ENCODE assay signal across 12 cellular contexts in genomic region chr12:18998343-18999270, GRCh38.
DNase-seq lines count a peak whose midpoint lies in the region; ATAC-seq, FAIRE-seq and TF ChIP-seq lines count a peak whose summit lies in the region.
"Had no signal": no experiment of that assay in that cellular context is flagged by ENCODE, and none has a peak within 500 bp of the region (broad histone marks: within the 10 kb centered on the region; RNA-seq: fewer than 3 reads in every experiment).

No MANE protein-coding gene starts in this region.

- H3K36me3 Mint-ChIP-seq in astrocyte (ENCODE audit: low read depth, unreplicated experiment): no peaks in the 10 kb centered on the region

- no peaks in the 10 kb centered on the region for H3K4me1 Mint-ChIP-seq in astrocyte (ENCODE audit: low read depth, unreplicated experiment)

- peak overlapping the region; percentile 78 for H3K27ac ChIP-seq in astrocyte (ENCODE audit: low read depth, low read length)

- no peak overlapping the region for H2AFZ ChIP-seq in astrocyte (ENCODE audit: low read depth, low read length)

- DNase-seq in AG09309 (ENCODE audit: low read depth) (peak; percentile 31), HT1080 (ENCODE audit: low read depth) (peak; percentile 88), astrocyte (ENCODE audit: low read depth) (peak; percentile 89), left kidney (ENCODE audit: low read depth, low spot score) (peak; percentile 22), DMS153 (lab: John Stamatoyannopoulos, UW) (no peak), H7 (no peak)
- DNase-seq in activated T-cell treated with anti-CD3 and anti-CD28 coated beads, Interleukin-2, amount 50 U/mL, for 1 hour: no peak
- DNase-seq: activated T-cell treated with anti-CD3 and anti-CD28 coated beads, Interleukin-2, amount 50 U/mL, for 4 hours; effector memory CD8-positive, alpha-beta T cell had no signal

- H4K20me1 ChIP-seq in astrocyte (ENCODE audit: insufficient read depth, low read length): no peaks in the 10 kb centered on the region

- no peak for ATAC-seq in HG02763 (IDR thresholded peaks at IDR 0.05; ENCODE audit: unreplicated experiment)
- ATAC-seq: activated T-cell treated with anti-CD3 and anti-CD28 coated beads, Interleukin-2, amount 50 U/mL, for 4 hours; effector memory CD8-positive, alpha-beta T cell had no signal

- no peak overlapping the region for H3K27ac Mint-ChIP-seq in astrocyte (ENCODE audit: unreplicated experiment)
- H3K27ac Mint-ChIP-seq: effector memory CD8-positive, alpha-beta T cell; T-helper 1 cell treated with Interleukin-12 subunit alpha and Interleukin-12 subunit beta and Interleukin-4 antibody, amounts not matched to agents 30 μg/mL and 1 μg/mL, for 36 hours had no signal

- no peaks in the 10 kb centered on the region for H3K36me3 ChIP-seq in astrocyte (ENCODE audit: insufficient read depth, low read length)
- H3K36me3 ChIP-seq in H7 (replicated peaks; ENCODE audit: control insufficient read depth, insufficient read depth, low read length): no peaks in the 10 kb centered on the region

- no peaks in the 10 kb centered on the region for H3K27me3 ChIP-seq in astrocyte (ENCODE audit: insufficient read depth, low read length)
- no peaks in the 10 kb centered on the region for H3K27me3 ChIP-seq in H7 (ENCODE audit: control insufficient read depth, insufficient read depth, low read length)

- FAIRE-seq in astrocyte (lab: Jason Lieb, UNC): peak; percentile 60
- FAIRE-seq: D721Med had no signal

- H3K4me1 ChIP-seq in astrocyte (ENCODE audit: insufficient read depth, low read length): peaks cover 15% of the 10 kb centered on the region

- H3K9me3 ChIP-seq in astrocyte (ENCODE audit: insufficient read depth, low read depth, low read length): no peaks in the 10 kb centered on the region

- peak overlapping the region; percentile 46 for H3K9ac ChIP-seq in astrocyte (ENCODE audit: low read length)

- no peak overlapping the region for H3K4me3 ChIP-seq in AG09309 (ENCODE audit: control insufficient read depth, low read depth, low read length)
- H3K4me3 ChIP-seq in astrocyte (ENCODE audit: insufficient read depth, low read depth, low read length): no peak overlapping the region
- no peak overlapping the region for H3K4me3 ChIP-seq in H7 (ENCODE audit: insufficient read depth, low read depth, low read length)

- TF ChIP-seq CTCF in AG09309 (IDR thresholded peaks at IDR 0.05; ENCODE audit: control insufficient read depth, insufficient read depth, low read depth, low read length, missing control alignments): no peak
- TF ChIP-seq CTCF in astrocyte (IDR thresholded peaks at IDR 0.05; ENCODE audit: insufficient read depth, low read depth, low read length): no peak

- peaks cover 1% of the 10 kb centered on the region for H3K9me3 Mint-ChIP-seq in astrocyte (ENCODE audit: unreplicated experiment)
- H3K9me3 Mint-ChIP-seq: activated T-cell treated with anti-CD3 and anti-CD28 coated beads, Interleukin-2, amount 50 U/mL, for 4 hours; T-helper 1 cell treated with Interleukin-12 subunit alpha and Interleukin-12 subunit beta and Interleukin-4 antibody, amounts not matched to agents 30 μg/mL and 1 μg/mL, for 36 hours had no signal

- H3K27me3 Mint-ChIP-seq in astrocyte (ENCODE audit: low read depth, unreplicated experiment): no peaks in the 10 kb centered on the region

- H3K79me2 ChIP-seq in astrocyte (ENCODE audit: insufficient read depth, low read length): no peaks in the 10 kb centered on the region

- H3K4me2 ChIP-seq in astrocyte (ENCODE audit: low read length): peak overlapping the region; percentile 49

- no peak overlapping the region for H3K4me3 Mint-ChIP-seq in astrocyte (ENCODE audit: unreplicated experiment)
- H3K4me3 Mint-ChIP-seq: activated T-cell treated with anti-CD3 and anti-CD28 coated beads, Interleukin-2, amount 50 U/mL, for 4 hours; effector memory CD8-positive, alpha-beta T cell; T-helper 1 cell treated with Interleukin-12 subunit alpha and Interleukin-12 subunit beta and Interleukin-4 antibody, amounts not matched to agents 30 μg/mL and 1 μg/mL, for 36 hours had no signal

Comparison
In these comparisons a context has a peak if more than half of its experiments do, and no peak if none do; other contexts are left out.
1. DNase-seq: peak in AG09309 (single experiment), HT1080 (single experiment), astrocyte (single experiment) and left kidney (single experiment); none in DMS153 (single experiment), H7 (single experiment) and activated T-cell treated with anti-CD3 and anti-CD28 coated beads, Interleukin-2, amount 50 U/mL, for 1 hour (single experiment).